ENCODE assay signal across 9 cellular contexts in genomic region chr11:111379500-111380136, GRCh38. TPM values are rescaled to one million over a fixed set of nuclear protein-coding genes. Genes with fewer than 3 reads are reported as not detected.
A peak's percentile ranks its signal among the peaks of the same experiment; 100 is the strongest.
DNase-seq lines count a peak whose midpoint lies in the region; ATAC-seq and TF ChIP-seq lines count a peak whose summit lies in the region.
"Had no signal": no experiment of that assay in that cellular context is flagged by ENCODE, and none has a peak within 500 bp of the region (broad histone marks: within the 10 kb centered on the region; RNA-seq: fewer than 3 reads in every experiment).

No MANE protein-coding gene starts in this region.

- no peaks in the 10 kb centered on the region for H4K20me1 ChIP-seq in BLaER1

- H3K36me3 Mint-ChIP-seq in activated naive CD4-positive, alpha-beta T cell treated with anti-CD3 and anti-CD28 coated beads for 36 hours (ENCODE audit: low read depth), result no peaks in the 10 kb centered on the region

- no peak for TF ChIP-seq POLR2A in erythroblast (IDR thresholded peaks at IDR 0.05; ENCODE audit: low read length)

- peak; percentile 40 for ATAC-seq in GM19328 (IDR thresholded peaks at IDR 0.05; ENCODE audit: unreplicated experiment)
- peak; percentile 26 for ATAC-seq in HG03159 (IDR thresholded peaks at IDR 0.05; ENCODE audit: unreplicated experiment)

- peak overlapping the region; percentile 86 for H3K27ac Mint-ChIP-seq in activated naive CD4-positive, alpha-beta T cell treated with anti-CD3 and anti-CD28 coated beads for 36 hours

- H3K9me3 Mint-ChIP-seq in activated naive CD4-positive, alpha-beta T cell treated with anti-CD3 and anti-CD28 coated beads for 36 hours, result no peaks in the 10 kb centered on the region

- no peak for TF ChIP-seq CTCF in ascending aorta (IDR thresholded peaks at IDR 0.05)

- intact Hi-C loops in activated naive CD4-positive, alpha-beta T cell treated with anti-CD3 and anti-CD28 coated beads for 36 hours (cut with micrococcal nuclease), result loop anchor here (5.0 to 10.0 kb wide), 4 partner anchors 223 to 947 kb away; partner anchors contain the start of genes DIXDC1, PPP2R1B and SIK2
- intact Hi-C loops in ascending aorta (cut with DNase I), result no loop called here

- peaks cover 58% of the 10 kb centered on the region for H3K4me1 Mint-ChIP-seq in activated naive CD4-positive, alpha-beta T cell treated with anti-CD3 and anti-CD28 coated beads for 36 hours (ENCODE audit: low read depth)

- DNase-seq in activated naive CD4-positive, alpha-beta T cell treated with anti-CD3 and anti-CD28 coated beads for 36 hours, result no peak
- DNase-seq in ascending aorta (ENCODE audit: low spot score in 2 of 2) (no peak), erythroblast (lab: John Stamatoyannopoulos, UW) (no peak), NCI-H2029 treated with DMSO at 0.1 percent for 48 hours (lab: John Stamatoyannopoulos, UW) (no peak), NCI-H146 (lab: John Stamatoyannopoulos, UW) (no peak)

- CTCF ChIA-PET in activated naive CD4-positive, alpha-beta T cell treated with anti-CD3 and anti-CD28 coated beads for 36 hours (lab: Charles Lee), result interaction anchor here (0.5 kb wide), 1 partner anchor 36 kb away, joined by 3 read pairs; no protein-coding TSS in a partner anchor

- 0 out of 2 replicates have a peak, but pooled peaks cover 4% of the 10 kb centered on the region for H3K9me3 ChIP-seq in BLaER1
- H3K9me3 ChIP-seq in ascending aorta, result no peaks in the 10 kb centered on the region
- H3K9me3 ChIP-seq: upper lobe of left lung had no signal

- H3K4me3 ChIP-seq in BLaER1, result peak overlapping the region; percentile 69
- H3K4me3 ChIP-seq in ascending aorta, result no peak overlapping the region

- H3K4me2 ChIP-seq in BLaER1, result peak overlapping the region; percentile 88

- H3K27me3 ChIP-seq in BLaER1 (no peaks in the 10 kb centered on the region), ascending aorta (no peaks in the 10 kb centered on the region)
- H3K27me3 ChIP-seq: upper lobe of left lung had no signal

- no peaks in the 10 kb centered on the region for H3K27me3 Mint-ChIP-seq in activated naive CD4-positive, alpha-beta T cell treated with anti-CD3 and anti-CD28 coated beads for 36 hours (ENCODE audit: low read depth)

- peak overlapping the region; percentile 71 for H3K4me3 Mint-ChIP-seq in activated naive CD4-positive, alpha-beta T cell treated with anti-CD3 and anti-CD28 coated beads for 36 hours

- H3K36me3 ChIP-seq in BLaER1 (peaks cover 4% of the 10 kb centered on the region; the same call in 1 of the 2 replicates), ascending aorta (no peaks in the 10 kb centered on the region)
- H3K36me3 ChIP-seq: upper lobe of left lung had no signal

- peak overlapping the region; percentile 96 for H3K9ac ChIP-seq in BLaER1

- H3K4me1 ChIP-seq in BLaER1 (peaks cover 71% of the 10 kb centered on the region), ascending aorta (no peaks in the 10 kb centered on the region)

- peak overlapping the region; percentile 100 for H3K27ac ChIP-seq in BLaER1
- H3K27ac ChIP-seq in ascending aorta, result no peak overlapping the region

RNA-seq across cellular contexts. Expression of gene POU2AF1, which starts 0.5 kb away (rescaled TPM):
- total RNA-seq in activated naive CD4-positive, alpha-beta T cell treated with anti-CD3 and anti-CD28 coated beads for 36 hours, result under 1 TPM; 0.48 to 0.62 TPM
- 0.11 TPM for total RNA-seq in ascending aorta
